ENCODE assay signal across 9 cellular contexts in genomic region chr2:54899576-54900200, GRCh38.
DNase-seq lines count a peak whose midpoint lies in the region; ATAC-seq and TF ChIP-seq lines count a peak whose summit lies in the region.
"Had no signal": no experiment of that assay in that cellular context is flagged by ENCODE, and none has a peak within 500 bp of the region (broad histone marks: within the 10 kb centered on the region; RNA-seq: fewer than 3 reads in every experiment).

No MANE protein-coding gene starts in this region.

- no peak overlapping the region for H3K9ac ChIP-seq in OCI-LY3 (ENCODE audit: low read length)

- ATAC-seq in GM18868 (IDR thresholded peaks at IDR 0.05; ENCODE audit: unreplicated experiment) (peak; percentile 45), omental fat pad (ENCODE audit: low FRiP score) (peak; percentile 42), HG03520 (IDR thresholded peaks at IDR 0.05; ENCODE audit: unreplicated experiment) (no peak), HG03442 (IDR thresholded peaks at IDR 0.05; ENCODE audit: unreplicated experiment) (no peak), GM18505 (IDR thresholded peaks at IDR 0.05; ENCODE audit: unreplicated experiment) (no peak)

- H3K27me3 ChIP-seq in OCI-LY3 (ENCODE audit: low read depth, low read length) (peaks cover 18% of the 10 kb centered on the region), esophagus muscularis mucosa (no peaks in the 10 kb centered on the region)

- H3K27ac ChIP-seq in OCI-LY3 (ENCODE audit: low read length): no peak overlapping the region
- no peak overlapping the region for H3K27ac ChIP-seq in esophagus muscularis mucosa (replicated peaks in 1 of 4)
- H3K27ac ChIP-seq: epithelial cell of prostate had no signal

- H3K79me2 ChIP-seq in OCI-LY3 (ENCODE audit: low read length): no peaks in the 10 kb centered on the region

- intact Hi-C loops in esophagus muscularis mucosa (cut with DNase I): loop anchor here (2.0 to 10.0 kb wide), 2 partner anchors 145 to 277 kb away; no protein-coding TSS in a partner anchor

- H3K9me3 ChIP-seq in OCI-LY3 (ENCODE audit: insufficient read depth, low read length): no peaks in the 10 kb centered on the region
- H3K9me3 ChIP-seq in esophagus muscularis mucosa: peaks cover 0 to 8% (median 3%) of the 10 kb centered on the region in 4 donors

- H3K4me1 ChIP-seq in OCI-LY3 (ENCODE audit: low read length) (peaks cover 7% of the 10 kb centered on the region; the same call in 1 of the 2 replicates), esophagus muscularis mucosa (no peaks in the 10 kb centered on the region)

- H2AFZ ChIP-seq in OCI-LY3 (ENCODE audit: low read depth, low read length): no peak overlapping the region

- DNase-seq in AG09309 (ENCODE audit: low read depth) (peak; percentile 55), esophagus muscularis mucosa (ENCODE audit: extremely low spot score) (no peak), omental fat pad (ENCODE audit: low spot score) (no peak)

- WGBS in esophagus muscularis mucosa: 79% methylated on average over 5 of the region's 5 CpGs

- TF ChIP-seq CTCF in AG09309 (IDR thresholded peaks at IDR 0.05; ENCODE audit: control insufficient read depth, insufficient read depth, low read depth, low read length, missing control alignments) (peak; percentile 69), OCI-LY3 (IDR thresholded peaks at IDR 0.05; ENCODE audit: low read depth, low read length) (peak; percentile 69), esophagus muscularis mucosa (IDR thresholded peaks at IDR 0.05) (peak; percentile 62 to 66 (median 65)), omental fat pad (IDR thresholded peaks at IDR 0.05) (peak in 1 of 3 donors; percentile 47)

- no peak for TF ChIP-seq EP300 in esophagus muscularis mucosa (IDR thresholded peaks at IDR 0.05)

- no peaks in the 10 kb centered on the region for H4K20me1 ChIP-seq in OCI-LY3 (ENCODE audit: insufficient read depth, low read length)

- no peaks in the 10 kb centered on the region for H3K36me3 ChIP-seq in OCI-LY3 (replicated peaks; ENCODE audit: low read depth, low read length)
- H3K36me3 ChIP-seq in esophagus muscularis mucosa: no peaks in the 10 kb centered on the region

- no peak overlapping the region for H3K4me2 ChIP-seq in OCI-LY3 (ENCODE audit: low read length)

- no peak overlapping the region for H3K4me3 ChIP-seq in AG09309 (ENCODE audit: control insufficient read depth, low read depth, low read length)
- no peak overlapping the region for H3K4me3 ChIP-seq in OCI-LY3 (ENCODE audit: low read length)
- H3K4me3 ChIP-seq in esophagus muscularis mucosa: no peak overlapping the region

- TF ChIP-seq POLR2A in esophagus muscularis mucosa (IDR thresholded peaks at IDR 0.05; ENCODE audit: low read depth): no peak
- TF ChIP-seq POLR2A in GM18505 (IDR thresholded peaks at IDR 0.05; ENCODE audit: borderline replicate concordance, extremely low read depth, insufficient read depth, insufficient read length): no peak

Comparison
In these comparisons a context has a peak if more than half of its experiments do, and no peak if none do; other contexts are left out.
1. ATAC-seq: peak in GM18868 (single experiment) and omental fat pad (single experiment); none in HG03520 (single experiment), HG03442 (single experiment) and GM18505 (single experiment).